Comparison of ENCODE assay signal across 8 cellular contexts in genomic region chr9:77751341-77752091, GRCh38.
A peak's percentile ranks its signal among the peaks of the same experiment; 100 is the strongest.
DNase-seq lines count a peak whose midpoint lies in the region; ATAC-seq and TF ChIP-seq lines count a peak whose summit lies in the region.

No MANE protein-coding gene starts in this region.

- no peaks in the 10 kb centered on the region for H3K9me3 Mint-ChIP-seq in T-helper 1 cell treated with Interleukin-12 subunit alpha and Interleukin-12 subunit beta and Interleukin-4 antibody, amounts not matched to agents 30 μg/mL and 1 μg/mL, for 36 hours

- H3K4me3 ChIP-seq in fibroblast of pulmonary artery (replicated peaks; ENCODE audit: low read depth, low read length) = no peak overlapping the region

- H3K27ac Mint-ChIP-seq in T-helper 1 cell treated with Interleukin-12 subunit alpha and Interleukin-12 subunit beta and Interleukin-4 antibody, amounts not matched to agents 30 μg/mL and 1 μg/mL, for 36 hours = peak overlapping the region; percentile 45

- H3K4me1 Mint-ChIP-seq in T-helper 1 cell treated with Interleukin-12 subunit alpha and Interleukin-12 subunit beta and Interleukin-4 antibody, amounts not matched to agents 30 μg/mL and 1 μg/mL, for 36 hours (ENCODE audit: low read depth) = peaks cover 15% of the 10 kb centered on the region

- TF ChIP-seq CTCF in fibroblast of pulmonary artery (IDR thresholded peaks at IDR 0.05; ENCODE audit: low read length, missing control alignments) (peak; percentile 58), omental fat pad (IDR thresholded peaks at IDR 0.05) (no peak)

- H3K27me3 Mint-ChIP-seq in T-helper 1 cell treated with Interleukin-12 subunit alpha and Interleukin-12 subunit beta and Interleukin-4 antibody, amounts not matched to agents 30 μg/mL and 1 μg/mL, for 36 hours (ENCODE audit: low read depth) = no peaks in the 10 kb centered on the region

- H3K4me3 Mint-ChIP-seq in T-helper 1 cell treated with Interleukin-12 subunit alpha and Interleukin-12 subunit beta and Interleukin-4 antibody, amounts not matched to agents 30 μg/mL and 1 μg/mL, for 36 hours = no peak overlapping the region

- peak; percentile 42 for ATAC-seq in omental fat pad (ENCODE audit: low FRiP score)
- ATAC-seq in GM19452 (IDR thresholded peaks at IDR 0.05; ENCODE audit: unreplicated experiment) = no peak
- ATAC-seq in HG02973 (IDR thresholded peaks at IDR 0.05; ENCODE audit: unreplicated experiment) = no peak

- DNase-seq in stimulated activated CD4-positive, alpha-beta T cell treated with anti-CD3 and anti-CD28 coated beads, Interleukin-15, amount 100 ng/mL, for 24 hours = peak; percentile 14
- no peak for DNase-seq in stimulated activated CD4-positive, alpha-beta T cell treated with anti-CD3 and anti-CD28 coated beads, Interleukin-4, amount 100 ng/mL, for 4 hours
- peak; percentile 33 for DNase-seq in NCI-H1417 treated with DMSO at 0.1 percent for 48 hours (lab: John Stamatoyannopoulos, UW)
- peak; percentile 86 for DNase-seq in fibroblast of pulmonary artery (ENCODE audit: low read depth)
- DNase-seq in omental fat pad (ENCODE audit: low spot score) = no peak

- peaks cover 4% of the 10 kb centered on the region for H3K36me3 Mint-ChIP-seq in T-helper 1 cell treated with Interleukin-12 subunit alpha and Interleukin-12 subunit beta and Interleukin-4 antibody, amounts not matched to agents 30 μg/mL and 1 μg/mL, for 36 hours (ENCODE audit: low read depth)

Comparison
In these comparisons a context has a peak if more than half of its experiments do, and no peak if none do; other contexts are left out.
1. DNase-seq: peak in stimulated activated CD4-positive, alpha-beta T cell treated with anti-CD3 and anti-CD28 coated beads, Interleukin-15, amount 100 ng/mL, for 24 hours (single experiment), NCI-H1417 treated with DMSO at 0.1 percent for 48 hours (single experiment) and fibroblast of pulmonary artery (single experiment); none in stimulated activated CD4-positive, alpha-beta T cell treated with anti-CD3 and anti-CD28 coated beads, Interleukin-4, amount 100 ng/mL, for 4 hours (0 of 2) and omental fat pad (single experiment).